ENCODE assay signal across 8 cellular contexts in the genomic region with DNA sequence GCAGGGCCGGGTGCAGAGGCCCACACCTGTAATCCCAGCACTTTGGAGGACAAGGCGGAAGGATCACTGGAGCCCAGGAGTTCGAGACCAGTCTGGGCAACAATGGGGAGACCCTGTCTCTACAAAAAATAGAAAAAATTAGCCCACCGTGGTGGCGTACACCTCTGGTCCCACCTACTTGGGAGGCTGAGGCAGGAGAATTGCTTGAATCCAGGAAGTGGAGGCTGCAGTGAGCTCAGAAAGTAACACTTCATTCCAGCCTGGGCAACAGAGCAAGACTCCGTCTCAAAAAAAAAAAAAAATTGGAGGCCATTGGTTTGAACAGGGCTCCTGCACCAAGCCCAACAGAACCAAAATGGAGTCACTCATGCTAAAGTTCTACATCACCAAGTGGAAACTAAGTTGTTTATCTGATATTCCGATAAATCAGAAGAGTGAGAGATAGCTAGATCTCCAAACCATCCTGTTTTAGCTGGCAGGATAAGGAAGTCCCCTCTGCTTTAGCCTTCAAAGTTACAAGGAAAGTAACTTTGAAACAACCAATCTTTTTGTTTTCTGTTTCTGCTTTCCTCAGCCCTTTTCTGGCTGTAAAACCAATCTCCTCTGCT. TPM values are rescaled to one million over a fixed set of nuclear protein-coding genes. Genes with fewer than 3 reads are reported as not detected.
DNase-seq lines count a peak whose midpoint lies in the region; ATAC-seq and TF ChIP-seq lines count a peak whose summit lies in the region.

No MANE protein-coding gene starts in this region.

- H3K9me3 ChIP-seq in left lung, result no peaks in the 10 kb centered on the region
- no peaks in the 10 kb centered on the region for H3K9me3 ChIP-seq in testis

- H3K4me1 ChIP-seq in left lung, result peaks cover 4 to 45% of the 10 kb centered on the region in 2 donors
- peaks cover 19% of the 10 kb centered on the region for H3K4me1 ChIP-seq in testis

- peak overlapping the region; percentile 99 for H3K27ac Mint-ChIP-seq in activated T-cell treated with anti-CD3 and anti-CD28 coated beads, Interleukin-2, amount 50 U/mL, for 24 hours
- H3K27ac Mint-ChIP-seq in activated T-helper 2 cell treated with anti-CD3 and anti-CD28 coated beads, Interferon-gamma antibody, Interleukin-2, Interleukin-4, amounts not matched to agents 10 μg/mL and 5 μg/mL and 100 μg/mL, durations not matched to agents 14 hours and 24 hours and 36 hours, result peak overlapping the region; percentile 100

- peaks cover 32% of the 10 kb centered on the region for H3K36me3 Mint-ChIP-seq in activated T-cell treated with anti-CD3 and anti-CD28 coated beads, Interleukin-2, amount 50 U/mL, for 24 hours (ENCODE audit: low read depth)
- peaks cover 17% of the 10 kb centered on the region for H3K36me3 Mint-ChIP-seq in activated T-helper 2 cell treated with anti-CD3 and anti-CD28 coated beads, Interferon-gamma antibody, Interleukin-2, Interleukin-4, amounts not matched to agents 10 μg/mL and 5 μg/mL and 100 μg/mL, durations not matched to agents 14 hours and 24 hours and 36 hours (ENCODE audit: low read depth)

- H3K27me3 Mint-ChIP-seq in activated T-cell treated with anti-CD3 and anti-CD28 coated beads, Interleukin-2, amount 50 U/mL, for 24 hours, result no peaks in the 10 kb centered on the region
- H3K27me3 Mint-ChIP-seq in activated T-helper 2 cell treated with anti-CD3 and anti-CD28 coated beads, Interferon-gamma antibody, Interleukin-2, Interleukin-4, amounts not matched to agents 10 μg/mL and 5 μg/mL and 100 μg/mL, durations not matched to agents 14 hours and 24 hours and 36 hours (ENCODE audit: low read depth), result no peaks in the 10 kb centered on the region

- ATAC-seq in left lung, result no peak
- ATAC-seq in GM21367 (IDR thresholded peaks at IDR 0.05; ENCODE audit: unreplicated experiment), result no peak

- H3K4me3 ChIP-seq in left lung (no peak overlapping the region), testis (peak overlapping the region in 1 of 2 donors; percentile 97)

- no peaks in the 10 kb centered on the region for H3K9me3 Mint-ChIP-seq in activated T-cell treated with anti-CD3 and anti-CD28 coated beads, Interleukin-2, amount 50 U/mL, for 24 hours
- no peaks in the 10 kb centered on the region for H3K9me3 Mint-ChIP-seq in activated T-helper 2 cell treated with anti-CD3 and anti-CD28 coated beads, Interferon-gamma antibody, Interleukin-2, Interleukin-4, amounts not matched to agents 10 μg/mL and 5 μg/mL and 100 μg/mL, durations not matched to agents 14 hours and 24 hours and 36 hours

- intact Hi-C loops in activated T-helper 2 cell treated with anti-CD3 and anti-CD28 coated beads, Interferon-gamma antibody, Interleukin-2, Interleukin-4, amounts not matched to agents 10 μg/mL and 5 μg/mL and 100 μg/mL, durations not matched to agents 14 hours and 24 hours and 36 hours (cut with micrococcal nuclease), result loop anchor here (2.0 to 5.0 kb wide), 2 partner anchors 22 to 64 kb away; a partner anchor contains a TSS
- intact Hi-C loops in left lung (cut with DNase I) (no loop called here), testis (cut with DNase I; ENCODE audit: low total_unique reads) (no loop called here)

- H3K27me3 ChIP-seq in left lung (no peaks in the 10 kb centered on the region), testis (no peaks in the 10 kb centered on the region)

- peak overlapping the region; percentile 98 for H3K4me3 Mint-ChIP-seq in activated T-cell treated with anti-CD3 and anti-CD28 coated beads, Interleukin-2, amount 50 U/mL, for 24 hours
- H3K4me3 Mint-ChIP-seq in activated T-helper 2 cell treated with anti-CD3 and anti-CD28 coated beads, Interferon-gamma antibody, Interleukin-2, Interleukin-4, amounts not matched to agents 10 μg/mL and 5 μg/mL and 100 μg/mL, durations not matched to agents 14 hours and 24 hours and 36 hours (ENCODE audit: low read depth), result peak overlapping the region; percentile 99

- TF ChIP-seq CTCF in left lung (IDR thresholded peaks at IDR 0.05) (no peak), testis (IDR thresholded peaks at IDR 0.05) (no peak)

- DNase-seq in activated T-cell treated with anti-CD3 and anti-CD28 coated beads, Interleukin-2, amount 50 U/mL, for 24 hours, result no peak
- DNase-seq in activated T-cell treated with anti-CD3 and anti-CD28 coated beads for 4 hours, result no peak
- DNase-seq in activated T-helper 2 cell treated with anti-CD3 and anti-CD28 coated beads, Interferon-gamma antibody, Interleukin-2, Interleukin-4, amounts not matched to agents 10 μg/mL and 5 μg/mL and 100 μg/mL, durations not matched to agents 14 hours and 24 hours and 36 hours (ENCODE audit: low spot score), result no peak
- DNase-seq in left lung, result no peak
- DNase-seq in testis, result no peak
- DNase-seq in occipital lobe (lab: John Stamatoyannopoulos, UW), result no peak
- no peak for DNase-seq in DMS 273 (lab: John Stamatoyannopoulos, UW; ENCODE audit: unreplicated experiment)

- H3K36me3 ChIP-seq in left lung (peaks cover 0 to 6% of the 10 kb centered on the region in 2 donors), testis (ENCODE audit: low read depth, missing control alignments) (no peaks in the 10 kb centered on the region)

- TF ChIP-seq POLR2A in testis (IDR thresholded peaks at IDR 0.05), result no peak

- peaks cover 44% of the 10 kb centered on the region for H3K4me1 Mint-ChIP-seq in activated T-cell treated with anti-CD3 and anti-CD28 coated beads, Interleukin-2, amount 50 U/mL, for 24 hours (ENCODE audit: low read depth)
- H3K4me1 Mint-ChIP-seq in activated T-helper 2 cell treated with anti-CD3 and anti-CD28 coated beads, Interferon-gamma antibody, Interleukin-2, Interleukin-4, amounts not matched to agents 10 μg/mL and 5 μg/mL and 100 μg/mL, durations not matched to agents 14 hours and 24 hours and 36 hours (ENCODE audit: low read depth), result peaks cover 19% of the 10 kb centered on the region

- peak overlapping the region; percentile 92 to 96 for H3K27ac ChIP-seq in left lung
- H3K27ac ChIP-seq in testis, result peak overlapping the region; percentile 87 to 96

- 62 to 66% methylated on average over 7 of the region's 7 CpGs for WGBS in testis, 2 donors

RNA-seq across cellular contexts. Expression of a gene that starts 0.8 kb away (rescaled TPM):
- total RNA-seq in activated T-helper 2 cell treated with anti-CD3 and anti-CD28 coated beads, Interferon-gamma antibody, Interleukin-2, Interleukin-4, amounts not matched to agents 10 μg/mL and 5 μg/mL and 100 μg/mL, durations not matched to agents 14 hours and 24 hours and 36 hours, result 48.4 and 55.3 TPM in 2 replicates
- total RNA-seq in left lung (10 to 100 TPM; 33.5 to 41.4 TPM), testis (100 to 1,000 TPM in 1 of 2 donors, 10 to 100 TPM in 1; 73.6 to 106 TPM), occipital lobe (3.1 TPM)
- polyA plus RNA-seq in testis (ENCODE audit: insufficient read depth, low read depth, low replicate concordance), result 69.1 TPM

RNA-seq across cellular contexts. Expression of a gene that starts 12.8 kb away (rescaled TPM):
- 41.3 and 42.4 TPM in 2 replicates for total RNA-seq in activated T-helper 2 cell treated with anti-CD3 and anti-CD28 coated beads, Interferon-gamma antibody, Interleukin-2, Interleukin-4, amounts not matched to agents 10 μg/mL and 5 μg/mL and 100 μg/mL, durations not matched to agents 14 hours and 24 hours and 36 hours
- total RNA-seq in left lung, result 10 to 100 TPM; 54.7 to 97.7 TPM
- 100 to 1,000 TPM; 140 to 159 TPM for total RNA-seq in testis
- polyA plus RNA-seq in testis (ENCODE audit: insufficient read depth, low read depth, low replicate concordance), result 126 TPM
- total RNA-seq in occipital lobe, result 13.1 TPM

RNA-seq across cellular contexts. Expression of a gene that starts 51.8 kb away (rescaled TPM):
- total RNA-seq in activated T-helper 2 cell treated with anti-CD3 and anti-CD28 coated beads, Interferon-gamma antibody, Interleukin-2, Interleukin-4, amounts not matched to agents 10 μg/mL and 5 μg/mL and 100 μg/mL, durations not matched to agents 14 hours and 24 hours and 36 hours, result 0.59 and 1.2 TPM in 2 replicates
- total RNA-seq in left lung, result 10 to 100 TPM in 1 of 2 donors, 1 to 10 TPM in 1; 9.3 to 10.4 TPM
- total RNA-seq in testis, result 10 to 100 TPM; 50.7 to 72.1 TPM
- polyA plus RNA-seq in testis (ENCODE audit: insufficient read depth, low read depth, low replicate concordance), result 199 TPM
- 16.4 TPM for total RNA-seq in occipital lobe
